ENCODE assay signal across 1 cellular context in the genomic region with DNA sequence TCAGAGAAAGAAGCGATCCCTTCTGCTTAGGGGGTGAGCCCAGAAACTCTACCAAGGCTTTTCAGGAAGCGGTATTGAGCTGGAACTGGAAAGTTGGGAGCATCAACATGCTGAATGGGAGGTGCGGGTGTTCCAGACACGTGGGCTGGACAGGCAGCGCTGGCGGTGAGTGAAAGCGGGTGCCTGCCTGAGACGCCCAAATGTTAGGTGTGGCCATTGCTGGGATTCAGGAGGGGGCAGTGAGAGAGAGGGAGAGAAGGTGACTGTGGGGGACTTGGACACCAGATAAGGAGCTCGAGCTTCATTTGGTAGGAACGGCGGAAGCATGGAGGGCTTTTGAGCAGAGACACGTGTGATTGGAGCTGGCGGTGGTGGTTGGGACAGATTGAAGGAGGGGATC.
TF ChIP-seq lines count a peak whose summit lies in the region.

No MANE protein-coding gene starts in this region.

TF ChIP-seq in liver, 16 proteins besides CTCF, POLR2A, EP300 and RAD21 (continued from another document):
- TF ChIP-seq, protein P1, sequence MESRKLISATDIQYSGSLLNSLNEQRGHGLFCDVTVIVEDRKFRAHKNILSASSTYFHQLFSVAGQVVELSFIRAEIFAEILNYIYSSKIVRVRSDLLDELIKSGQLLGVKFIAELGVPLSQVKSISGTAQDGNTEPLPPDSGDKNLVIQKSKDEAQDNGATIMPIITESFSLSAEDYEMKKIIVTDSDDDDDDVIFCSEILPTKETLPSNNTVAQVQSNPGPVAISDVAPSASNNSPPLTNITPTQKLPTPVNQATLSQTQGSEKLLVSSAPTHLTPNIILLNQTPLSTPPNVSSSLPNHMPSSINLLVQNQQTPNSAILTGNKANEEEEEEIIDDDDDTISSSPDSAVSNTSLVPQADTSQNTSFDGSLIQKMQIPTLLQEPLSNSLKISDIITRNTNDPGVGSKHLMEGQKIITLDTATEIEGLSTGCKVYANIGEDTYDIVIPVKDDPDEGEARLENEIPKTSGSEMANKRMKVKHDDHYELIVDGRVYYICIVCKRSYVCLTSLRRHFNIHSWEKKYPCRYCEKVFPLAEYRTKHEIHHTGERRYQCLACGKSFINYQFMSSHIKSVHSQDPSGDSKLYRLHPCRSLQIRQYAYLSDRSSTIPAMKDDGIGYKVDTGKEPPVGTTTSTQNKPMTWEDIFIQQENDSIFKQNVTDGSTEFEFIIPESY (IDR thresholded peaks at IDR 0.05) = no peak
- TF ChIP-seq EGR1 (IDR thresholded peaks at IDR 0.05; ENCODE audit: low read depth in 2 of 2) (no peak), NR2F2 (IDR thresholded peaks at IDR 0.05) (no peak)
